8 cellular contexts compared by ENCODE assay signal in the genomic region with DNA sequence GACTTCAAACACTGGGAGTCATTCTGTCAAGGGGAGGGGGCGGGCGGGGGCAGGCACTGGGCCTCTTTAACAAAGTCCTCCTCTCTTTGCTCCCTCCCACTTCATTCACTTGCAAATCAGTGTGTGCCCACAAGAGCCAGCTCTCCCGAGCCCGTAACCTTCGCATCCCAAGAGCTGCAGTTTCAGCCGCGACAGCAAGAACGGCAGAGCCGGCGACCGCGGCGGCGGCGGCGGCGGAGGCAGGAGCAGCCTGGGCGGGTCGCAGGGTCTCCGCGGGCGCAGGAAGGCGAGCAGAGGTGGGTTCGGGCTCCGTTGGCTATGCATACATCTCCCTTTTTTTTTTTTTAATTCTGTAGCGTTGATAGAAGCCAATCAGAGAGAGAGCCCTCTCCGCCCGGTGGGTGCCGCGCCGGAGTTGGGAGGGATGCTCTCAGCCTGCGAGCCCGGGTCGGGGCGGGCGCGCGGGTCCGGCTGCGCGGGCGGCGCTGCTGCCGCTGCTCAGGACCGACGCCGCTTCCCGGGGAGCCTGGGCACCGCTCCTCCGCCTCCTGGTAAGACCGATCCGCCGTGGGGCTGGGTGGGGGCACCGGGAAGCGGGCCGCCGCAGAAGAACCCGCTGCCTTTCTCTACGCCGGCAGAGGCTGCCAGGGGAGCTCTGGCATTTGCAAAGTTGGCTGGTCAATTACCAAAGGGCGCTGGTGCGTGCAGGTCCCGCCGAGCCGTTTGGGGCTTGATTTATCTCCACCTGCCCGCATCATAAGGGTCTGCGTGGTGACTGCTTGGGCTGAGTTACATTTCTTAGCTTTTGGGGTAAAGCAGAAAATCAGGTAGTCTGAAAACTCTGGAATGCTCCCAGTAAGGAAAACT. TPM values are rescaled to one million over a fixed set of nuclear protein-coding genes. Genes with fewer than 3 reads are reported as not detected.
A peak's percentile ranks its signal among the peaks of the same experiment; 100 is the strongest.
DNase-seq lines count a peak whose midpoint lies in the region; ATAC-seq and TF ChIP-seq lines count a peak whose summit lies in the region.

A gene (plus strand): TSS at position 96 of the 867 bp plus-strand sequence. CDS start 73,788 bp downstream, outside the sequence.

- H3K27ac Mint-ChIP-seq in CD4-positive, alpha-beta T cell: no peak within 1 kb of the TSS

- H3F3A ChIP-seq in neural cell (ENCODE audit: insufficient read depth, low read length, poor library complexity, severe bottlenecking): peaks cover 3% of the 10 kb centered on the region

- H3K4me2 ChIP-seq in neural cell (ENCODE audit: low read length): peak within 1 kb of the TSS; percentile 85

- no peak for ATAC-seq in CD4-positive, alpha-beta T cell (ENCODE audit: poor library complexity)
- ATAC-seq in GM18498 (IDR thresholded peaks at IDR 0.05; ENCODE audit: unreplicated experiment): no peak

- peak within 1 kb of the TSS; percentile 56 for H3K9ac ChIP-seq in neural cell (ENCODE audit: low read length)

- no peak within 1 kb of the TSS for H3K27ac ChIP-seq in neural cell (ENCODE audit: low read length)
- no peak within 1 kb of the TSS for H3K27ac ChIP-seq in CD4-positive, alpha-beta T cell (ENCODE audit: low read depth, low read length)

- no peaks in the 10 kb centered on the region for H3K36me3 ChIP-seq in neural cell (ENCODE audit: insufficient read depth, low read length)

- intact Hi-C loops in CD4-positive, alpha-beta T cell (cut with DNase I, micrococcal nuclease): no loop called here

- H3K9me2 ChIP-seq in neural cell (ENCODE audit: insufficient read depth, low read length): no peaks in the 10 kb centered on the region

- CTCF ChIA-PET in HEK293T (lab: Yijun Ruan, JAX): no interaction called here
- CTCF ChIA-PET in CD4-positive, alpha-beta T cell (lab: Charles Lee): no interaction called here

- H3K4me3 ChIP-seq in fibroblast of pulmonary artery (replicated peaks; ENCODE audit: low read depth, low read length): peak within 1 kb of the TSS; percentile 51
- H3K4me3 ChIP-seq in neural cell (ENCODE audit: low read length): peak within 1 kb of the TSS; percentile 78

- POLR2A ChIA-PET in HEK293T (lab: Yijun Ruan, JAX): no interaction called here
- POLR2A ChIA-PET in CD4-positive, alpha-beta T cell (lab: Charles Lee): no interaction called here

- peaks cover 70% of the 10 kb centered on the region for H3K27me3 Mint-ChIP-seq in CD4-positive, alpha-beta T cell

- H4K20me1 ChIP-seq in neural cell (ENCODE audit: insufficient read depth): no peaks in the 10 kb centered on the region

- H3K27me3 ChIP-seq in neural cell (ENCODE audit: insufficient read depth, low read depth, low read length): peaks cover 23% of the 10 kb centered on the region
- peaks cover 54% of the 10 kb centered on the region for H3K27me3 ChIP-seq in CD4-positive, alpha-beta T cell (ENCODE audit: control insufficient read depth, insufficient read depth, low read length)

- peaks cover 5% of the 10 kb centered on the region for H3K4me1 Mint-ChIP-seq in CD4-positive, alpha-beta T cell (ENCODE audit: low read depth)

- H3K4me3 Mint-ChIP-seq in CD4-positive, alpha-beta T cell: no peak within 1 kb of the TSS

- H2AFZ ChIP-seq in neural cell (ENCODE audit: low read depth, low read length): peak within 1 kb of the TSS; percentile 14

- TF ChIP-seq RAD21 in neural cell (conservative IDR thresholded peaks at IDR 0.05): peak; percentile 44

- no peak for TF ChIP-seq CTCF in fibroblast of pulmonary artery (IDR thresholded peaks at IDR 0.05; ENCODE audit: low read length, missing control alignments)
- TF ChIP-seq CTCF in neural cell (IDR thresholded peaks at IDR 0.05; ENCODE audit: poor library complexity, severe bottlenecking): peak; percentile 22
- TF ChIP-seq CTCF in CD4-positive, alpha-beta T cell (IDR thresholded peaks at IDR 0.05): no peak
- no peak for TF ChIP-seq CTCF in GM13977 (IDR thresholded peaks at IDR 0.05; ENCODE audit: extremely low read depth, insufficient read depth, missing control alignments)

- TF ChIP-seq EP300 in neural cell (conservative IDR thresholded peaks at IDR 0.05; ENCODE audit: poor library complexity, severe bottlenecking): no peak

- H3K9me3 ChIP-seq in neural cell (ENCODE audit: low read length): no peaks in the 10 kb centered on the region
- H3K9me3 ChIP-seq in CD4-positive, alpha-beta T cell (ENCODE audit: control insufficient read depth, low read length): no peaks in the 10 kb centered on the region

- DNase-seq in HEK293T (ENCODE audit: extremely low spot score) (peak; percentile 33), RPMI7951 (ENCODE audit: low read depth) (peak; percentile 2), fibroblast of pulmonary artery (ENCODE audit: low read depth) (peak; percentile 35), GM13977 (ENCODE audit: low spot score) (no peak), T-helper 2 cell (no peak)
- no peak for DNase-seq in CD4-positive, alpha-beta T cell

- H3K79me2 ChIP-seq in neural cell (replicated peaks; ENCODE audit: insufficient read depth, low read length): peaks cover 41% of the 10 kb centered on the region

- in situ Hi-C loops in GM13977 (cut with MboI; ENCODE audit: low pct_unique_long_range_greater_than_20kb, low sequenced_read_pairs, unreplicated experiment): no loop called here

- no peaks in the 10 kb centered on the region for H3K9me3 Mint-ChIP-seq in CD4-positive, alpha-beta T cell

- no peaks in the 10 kb centered on the region for H3K36me3 Mint-ChIP-seq in CD4-positive, alpha-beta T cell (ENCODE audit: low read depth)

TF ChIP-seq in HEK293T, 16 proteins besides CTCF, POLR2A, EP300 and RAD21:
- no peak for TF ChIP-seq BHLHE40 (IDR thresholded peaks at IDR 0.05; ENCODE audit: borderline replicate concordance)
- TF ChIP-seq SP1 (IDR thresholded peaks at IDR 0.05): no peak
- TF ChIP-seq SUZ12 (IDR thresholded peaks at IDR 0.05): no peak
- TF ChIP-seq TARDBP (IDR thresholded peaks at IDR 0.05): no peak
- no peak for TF ChIP-seq FOXM1 (IDR thresholded peaks at IDR 0.05; ENCODE audit: borderline replicate concordance)

TF ChIP-seq in neural cell, 6 proteins besides CTCF, POLR2A, EP300 and RAD21:
- TF ChIP-seq MXI1 (conservative IDR thresholded peaks at IDR 0.05; ENCODE audit: poor library complexity, severe bottlenecking) (no peak), SMC3 (conservative IDR thresholded peaks at IDR 0.05; ENCODE audit: poor library complexity) (peak; percentile 41), POLR2AphosphoS5 (IDR thresholded peaks at IDR 0.05) (peak; percentile 9)

RNA-seq across cellular contexts. Expression of the gene that starts here (rescaled TPM):
- 0.12 and 0.78 TPM in 2 replicates for total RNA-seq in RPMI7951 (2014; rRNA removed; shearing (Covaris generic))
- 2.1 and 2.3 TPM in 2 replicates for polyA plus RNA-seq in neural cell
- polyA minus RNA-seq in neural cell: 10.0 and 11.0 TPM in 2 replicates
- not detected for total RNA-seq in CD4-positive, alpha-beta T cell

Comparison
In these comparisons a context has a peak if more than half of its experiments do, and no peak if none do; other contexts are left out.
1. Peak in DNase-seq in RPMI7951; RNA of the gene not detected or under 1 TPM.
2. DNase-seq: peak in HEK293T (single experiment) and fibroblast of pulmonary artery (single experiment); none in CD4-positive, alpha-beta T cell (0 of 10), GM13977 (single experiment) and T-helper 2 cell (0 of 5).